Comparison of ENCODE assay signal across 8 cellular contexts in genomic region chr13:38686635-38687245, GRCh38. TPM values are rescaled to one million over a fixed set of nuclear protein-coding genes. Genes with fewer than 3 reads are reported as not detected.
DNase-seq lines count a peak whose midpoint lies in the region; ATAC-seq and TF ChIP-seq lines count a peak whose summit lies in the region.

Gene FREM2 (plus strand): TSS chr13:38687077. CDS start chr13:38687345, 268 bp downstream.

- no peaks in the 10 kb centered on the region for H3K9me3 Mint-ChIP-seq in Calu3 (ENCODE audit: low read depth, unreplicated experiment)

- H3K27ac Mint-ChIP-seq in Calu3 (ENCODE audit: unreplicated experiment), result peak within 1 kb of the TSS; percentile 33

- H3K27me3 ChIP-seq in right cardiac atrium (ENCODE audit: control insufficient read depth, insufficient read depth) (peaks cover 3% of the 10 kb centered on the region), rectal smooth muscle tissue (ENCODE audit: control insufficient read depth, insufficient read depth, low read length) (no peaks in the 10 kb centered on the region)

- no peaks in the 10 kb centered on the region for H3K27me3 Mint-ChIP-seq in Calu3 (ENCODE audit: unreplicated experiment)

- H3K36me3 ChIP-seq in rectal smooth muscle tissue (ENCODE audit: control insufficient read depth, insufficient read depth, low read length), result no peaks in the 10 kb centered on the region

- peak within 1 kb of the TSS; percentile 43 for H3K4me3 ChIP-seq in right cardiac atrium (ENCODE audit: low read length)
- H3K4me3 ChIP-seq in rectal smooth muscle tissue (ENCODE audit: low read length), result peak within 1 kb of the TSS; percentile 67

- peak within 1 kb of the TSS; percentile 79 for H3K4me3 Mint-ChIP-seq in Calu3 (ENCODE audit: low read depth, unreplicated experiment)

- H3K4me1 ChIP-seq in right cardiac atrium (ENCODE audit: control insufficient read depth, insufficient read depth, low read length), result no peaks in the 10 kb centered on the region
- H3K4me1 ChIP-seq in rectal smooth muscle tissue (ENCODE audit: control insufficient read depth, insufficient read depth, low read length), result no peaks in the 10 kb centered on the region

- H3K27ac ChIP-seq in right cardiac atrium (ENCODE audit: low read length), result no peak within 1 kb of the TSS
- no peak within 1 kb of the TSS for H3K27ac ChIP-seq in rectal smooth muscle tissue (ENCODE audit: low read depth, low read length)

- no peak for TF ChIP-seq CTCF in Calu3 (IDR thresholded peaks at IDR 0.05; ENCODE audit: unreplicated experiment)

- H3K4me1 Mint-ChIP-seq in Calu3 (ENCODE audit: low read depth, unreplicated experiment), result peaks cover 8% of the 10 kb centered on the region

- BruUV-seq in Calu3 (replicated peaks; lab: Mats Ljungman, UMichigan), result no TSS peak

- 2% methylated on average over 37 of the region's 37 CpGs for WGBS in right cardiac atrium

- DNase-seq in Calu3 (peak; percentile 81), NCI-H1105 treated with DMSO at 0.1 percent for 48 hours (lab: John Stamatoyannopoulos, UW) (peak; percentile 21), T1000 (lab: John Stamatoyannopoulos, UW) (peak; percentile 31), right cardiac atrium (peak in 2 of 3 donors; percentile 28 to 42), KG1 (lab: John Stamatoyannopoulos, UW) (no peak), GF-D8 (lab: John Stamatoyannopoulos, UW) (no peak)
- DNase-seq in activated CD8-positive, alpha-beta memory T cell treated with anti-CD3 and anti-CD28 coated beads for 24 hours, result no peak

- intact Hi-C loops in Calu3 (cut with micrococcal nuclease; ENCODE audit: unreplicated experiment) (loop anchor here (1.0 to 5.0 kb wide), 3 partner anchors 77 to 226 kb away; no protein-coding TSS in a partner anchor), right cardiac atrium (cut with DNase I) (loop anchor here in 2 of 4 donors (5.0 kb wide), 1 partner anchor 76 kb away; no protein-coding TSS in a partner anchor)

- H3K36me3 Mint-ChIP-seq in Calu3 (ENCODE audit: insufficient read depth, unreplicated experiment), result peaks cover 20% of the 10 kb centered on the region

- ATAC-seq in right cardiac atrium, result peak; percentile 38 to 62

- no peaks in the 10 kb centered on the region for H3K9me3 ChIP-seq in right cardiac atrium (ENCODE audit: control insufficient read depth, low read length)

- no peak within 1 kb of the TSS for H3K9ac ChIP-seq in rectal smooth muscle tissue (ENCODE audit: low read length)

- CTCF ChIA-PET in Calu3 (lab: Charles Lee), result interaction anchor here (0.6 to 3.1 kb wide), 10 partner anchors 11 to 228 kb away, joined by 3 to 18 read pairs (median 4); no protein-coding TSS in a partner anchor

RNA-seq across cellular contexts. Expression of gene FREM2, which starts in this region (rescaled TPM):
- 23.1 and 25.4 TPM in 2 replicates for total RNA-seq in Calu3 (2022)
- total RNA-seq in right cardiac atrium, result under 1 TPM in 3 of 4 donors, not detected in 1; under 0.01 to 0.03 (median 0.03) TPM
- 0.02 TPM for polyA plus RNA-seq in right cardiac atrium

Comparison
In these comparisons a context has a peak if more than half of its experiments do, and no peak if none do; other contexts are left out.
1. RNA of gene FREM2 (total RNA-seq): 23.1 to 25.4 TPM in Calu3; under 0.01 to 0.03 TPM in right cardiac atrium; every median in the first group is over 10 times any median in the second.
2. Peak in DNase-seq, ATAC-seq and H3K4me3 ChIP-seq in right cardiac atrium; RNA of the gene not detected or under 1 TPM.
3. DNase-seq: peak in Calu3 (single experiment), NCI-H1105 treated with DMSO at 0.1 percent for 48 hours (single experiment) and T1000 (single experiment); none in KG1 (single experiment), activated CD8-positive, alpha-beta memory T cell treated with anti-CD3 and anti-CD28 coated beads for 24 hours (single experiment) and GF-D8 (single experiment).